In genomic region chr13:77859450-77859849, GRCh38 we compare ENCODE assay signal across 14 cellular contexts. TPM values are rescaled to one million over a fixed set of nuclear protein-coding genes. Genes with fewer than 3 reads are reported as not detected.
DNase-seq lines count a peak whose midpoint lies in the region; ATAC-seq and TF ChIP-seq lines count a peak whose summit lies in the region.
"Had no signal": no experiment of that assay in that cellular context is flagged by ENCODE, and none has a peak within 500 bp of the region (broad histone marks: within the 10 kb centered on the region; RNA-seq: fewer than 3 reads in every experiment).

No MANE protein-coding gene starts in this region.

- H3K4me1 ChIP-seq in body of pancreas (no peaks in the 10 kb centered on the region), urinary bladder (ENCODE audit: insufficient read depth) (peaks cover 1% of the 10 kb centered on the region)
- H3K4me1 ChIP-seq: foreskin keratinocyte had no signal

- H3K9me3 ChIP-seq in body of pancreas, result no peaks in the 10 kb centered on the region

- DNase-seq in HL-60 (ENCODE audit: low read depth in 1 of 2, low spot score in 1 of 2) (peak; percentile 54 to 62), body of pancreas (peak in 2 of 4 donors; percentile 11 to 31), iris pigment epithelial cell (ENCODE audit: low read depth) (peak; percentile 42)
- no peak for DNase-seq in stimulated activated naive CD4-positive, alpha-beta T cell treated with Interleukin-2 at 50 U/mL for 16 hours (lab: John Stamatoyannopoulos, UW)
- DNase-seq in activated CD4-positive, alpha-beta T cell treated with anti-CD3 and anti-CD28 coated beads, Interleukin-2, amount 50 U/mL, for 4 hours, result no peak
- DNase-seq: activated CD4-positive, alpha-beta memory T cell treated with anti-CD3 and anti-CD28 coated beads, Interleukin-2, amount 10 ng/mL, durations not matched to agents 7 days and 5 days; activated naive CD4-positive, alpha-beta T cell; DMS53; foreskin keratinocyte had no signal

- H3K27ac ChIP-seq in HL-60 (replicated peaks), result peak overlapping the region; percentile 43
- H3K27ac ChIP-seq in body of pancreas, result peak overlapping the region in 2 of 4 donors; percentile 15 to 47
- H3K27ac ChIP-seq in urinary bladder (ENCODE audit: low read depth), result peak overlapping the region; percentile 16
- H3K27ac ChIP-seq: foreskin keratinocyte had no signal

- ATAC-seq in body of pancreas (peak; percentile 47), HG03442 (IDR thresholded peaks at IDR 0.05; ENCODE audit: unreplicated experiment) (no peak)
- ATAC-seq: foreskin keratinocyte, K562, left colon, Panc1 had no signal

- H3K27me3 ChIP-seq in HL-60 (ENCODE audit: insufficient read depth, poor library complexity, severe bottlenecking) (no peaks in the 10 kb centered on the region), body of pancreas (no peaks in the 10 kb centered on the region)
- H3K27me3 ChIP-seq: foreskin keratinocyte had no signal

- H3K4me3 ChIP-seq in HL-60 (replicated peaks; ENCODE audit: insufficient read depth, low read length) (no peak overlapping the region), body of pancreas (no peak overlapping the region), urinary bladder (ENCODE audit: low read depth, low read length) (no peak overlapping the region)
- H3K4me3 ChIP-seq: K562 had no signal

- TF ChIP-seq POLR2A in body of pancreas (IDR thresholded peaks at IDR 0.05), result no peak

- no peaks in the 10 kb centered on the region for H3K36me3 ChIP-seq in body of pancreas (replicated peaks in 1 of 2; ENCODE audit: insufficient read depth in 1 of 2, low read depth in 2 of 2)
- H3K36me3 ChIP-seq in urinary bladder (ENCODE audit: insufficient read depth), result no peaks in the 10 kb centered on the region

- TF ChIP-seq CTCF in HL-60 (IDR thresholded peaks at IDR 0.05; ENCODE audit: insufficient read depth, low read length), result no peak
- no peak for TF ChIP-seq CTCF in body of pancreas (IDR thresholded peaks at IDR 0.05)

- intact Hi-C loops in body of pancreas (cut with DNase I), result no loop called here

- 40 to 44% methylated on average over 8 of the region's 8 CpGs for WGBS in body of pancreas, 2 donors
- WGBS in urinary bladder, result 62% methylated on average over 8 of the region's 8 CpGs

RNA-seq across cellular contexts. Expression of gene EDNRB, which starts 59.2 kb away (rescaled TPM):
- total RNA-seq in body of pancreas, result 10 to 100 TPM; 23.1 to 28.7 TPM
- total RNA-seq in urinary bladder, result 110 TPM
- 28.2 TPM for polyA plus RNA-seq in urinary bladder
- total RNA-seq: activated CD4-positive, alpha-beta memory T cell treated with anti-CD3 and anti-CD28 coated beads, Interleukin-2, amount 10 ng/mL, durations not matched to agents 7 days and 5 days; foreskin keratinocyte had no signal
- polyA plus RNA-seq: foreskin keratinocyte, K562 had no signal

Comparison
In these comparisons a context has a peak if more than half of its experiments do, and no peak if none do; other contexts are left out.
1. DNase-seq: peak in HL-60 (2 of 2) and iris pigment epithelial cell (single experiment); none in stimulated activated naive CD4-positive, alpha-beta T cell treated with Interleukin-2 at 50 U/mL for 16 hours (single experiment) and activated CD4-positive, alpha-beta T cell treated with anti-CD3 and anti-CD28 coated beads, Interleukin-2, amount 50 U/mL, for 4 hours (0 of 2).